Comparison of ENCODE assay signal across 8 cellular contexts in genomic region chr20:1509237-1509636, GRCh38. TPM values are rescaled to one million over a fixed set of nuclear protein-coding genes. Genes with fewer than 3 reads are reported as not detected.
A peak's percentile ranks its signal among the peaks of the same experiment; 100 is the strongest.
DNase-seq lines count a peak whose midpoint lies in the region; ATAC-seq and TF ChIP-seq lines count a peak whose summit lies in the region.

No MANE protein-coding gene starts in this region.

- no peak overlapping the region for H3K27ac ChIP-seq in hepatocyte
- H3K27ac ChIP-seq in prostate gland, result no peak overlapping the region

- in situ Hi-C loops in KBM-7 (cut with MboI; ENCODE audit: low pct_unique_long_range_greater_than_20kb, low sequenced_read_pairs) (no loop called here), HAP-1 (cut with MboI; ENCODE audit: low sequenced_read_pairs) (no loop called here)

- peak; percentile 34 for TF ChIP-seq CTCF in hepatocyte (IDR thresholded peaks at IDR 0.05; ENCODE audit: poor library complexity)
- TF ChIP-seq CTCF in prostate gland (IDR thresholded peaks at IDR 0.05), result no peak

- no peak overlapping the region for H3K4me2 ChIP-seq in hepatocyte

- DNase-seq in DMS114 treated with DMSO at 0.1 percent for 48 hours (lab: John Stamatoyannopoulos, UW; ENCODE audit: unreplicated experiment) (peak; percentile 18), KBM-7 (peak; percentile 55), hepatocyte (ENCODE audit: low spot score) (peak; percentile 33), HAP-1 (ENCODE audit: low spot score in 2 of 2) (no peak), prostate gland (ENCODE audit: low spot score) (no peak)
- peak; percentile 7 to 33 for DNase-seq in activated CD4-positive, alpha-beta T cell treated with anti-CD3 and anti-CD28 coated beads for 4 hours

- H2AFZ ChIP-seq in hepatocyte, result no peak overlapping the region

- H3K4me3 ChIP-seq in hepatocyte (no peak overlapping the region), HAP-1 (no peak overlapping the region), prostate gland (no peak overlapping the region)

- H3K27me3 ChIP-seq in hepatocyte (peaks cover 25% of the 10 kb centered on the region), HAP-1 (ENCODE audit: low read depth) (no peaks in the 10 kb centered on the region), prostate gland (replicated peaks; ENCODE audit: insufficient read depth) (no peaks in the 10 kb centered on the region)

- intact Hi-C loops in prostate gland (cut with DNase I), result no loop called here

- H4K20me1 ChIP-seq in hepatocyte (ENCODE audit: insufficient read depth, poor library complexity, severe bottlenecking), result no peaks in the 10 kb centered on the region

- TF ChIP-seq POLR2A in prostate gland (IDR thresholded peaks at IDR 0.05), result no peak

- no peaks in the 10 kb centered on the region for H3K9me3 ChIP-seq in hepatocyte (ENCODE audit: low read depth)
- no peaks in the 10 kb centered on the region for H3K9me3 ChIP-seq in HAP-1
- H3K9me3 ChIP-seq in prostate gland, result no peaks in the 10 kb centered on the region

- WGBS in hepatocyte (ENCODE audit: low lambda C conversion rate, missing lambda C conversion rate), result 42% methylated on average over 9 of the region's 9 CpGs
- WGBS in prostate gland, result 25% methylated on average over 9 of the region's 9 CpGs

- no peak for ATAC-seq in GM19452 (IDR thresholded peaks at IDR 0.05; ENCODE audit: unreplicated experiment)
- ATAC-seq in GM18502 (IDR thresholded peaks at IDR 0.05; ENCODE audit: poor library complexity, unreplicated experiment), result no peak

- H3K4me1 ChIP-seq in hepatocyte (ENCODE audit: insufficient read depth), result no peaks in the 10 kb centered on the region
- no peaks in the 10 kb centered on the region for H3K4me1 ChIP-seq in HAP-1
- no peaks in the 10 kb centered on the region for H3K4me1 ChIP-seq in prostate gland (replicated peaks)

- no peaks in the 10 kb centered on the region for H3K79me2 ChIP-seq in hepatocyte

- H3K36me3 ChIP-seq in hepatocyte (replicated peaks; ENCODE audit: insufficient read depth, low read depth), result no peaks in the 10 kb centered on the region
- no peaks in the 10 kb centered on the region for H3K36me3 ChIP-seq in HAP-1 (replicated peaks)
- no peaks in the 10 kb centered on the region for H3K36me3 ChIP-seq in prostate gland

- H3K9me2 ChIP-seq in hepatocyte (replicated peaks; ENCODE audit: insufficient read depth), result no peaks in the 10 kb centered on the region

RNA-seq across cellular contexts. Expression of gene SIRPB2, which starts 18.0 kb away (rescaled TPM):
- total RNA-seq in hepatocyte, result not detected in 2 replicates
- not detected in 2 replicates for polyA plus RNA-seq in hepatocyte
- 1 to 10 TPM in 1 of 2 donors, under 1 TPM in 1; 0.36 to 3.2 TPM for total RNA-seq in prostate gland

RNA-seq across cellular contexts. Expression of gene NSFL1C, which starts 42.6 kb away (rescaled TPM):
- 36.0 and 42.5 TPM in 2 replicates for total RNA-seq in hepatocyte
- polyA plus RNA-seq in hepatocyte, result 92.4 and 98.8 TPM in 2 replicates
- total RNA-seq in prostate gland, result 10 to 100 TPM; 43.0 to 54.5 TPM

RNA-seq across cellular contexts. Expression of gene SIRPD, which starts 48.3 kb away (rescaled TPM):
- total RNA-seq in hepatocyte, result not detected in 2 replicates
- not detected in 2 replicates for polyA plus RNA-seq in hepatocyte
- total RNA-seq in prostate gland, result 1 to 10 TPM in 1 of 2 donors, not detected in 1; 1.9 TPM

Comparison
In these comparisons a context has a peak if more than half of its experiments do, and no peak if none do; other contexts are left out.
1. DNase-seq: peak in DMS114 treated with DMSO at 0.1 percent for 48 hours (single experiment), KBM-7 (single experiment), activated CD4-positive, alpha-beta T cell treated with anti-CD3 and anti-CD28 coated beads for 4 hours (2 of 2) and hepatocyte (single experiment); none in HAP-1 (0 of 2) and prostate gland (single experiment).